In the genomic region with DNA sequence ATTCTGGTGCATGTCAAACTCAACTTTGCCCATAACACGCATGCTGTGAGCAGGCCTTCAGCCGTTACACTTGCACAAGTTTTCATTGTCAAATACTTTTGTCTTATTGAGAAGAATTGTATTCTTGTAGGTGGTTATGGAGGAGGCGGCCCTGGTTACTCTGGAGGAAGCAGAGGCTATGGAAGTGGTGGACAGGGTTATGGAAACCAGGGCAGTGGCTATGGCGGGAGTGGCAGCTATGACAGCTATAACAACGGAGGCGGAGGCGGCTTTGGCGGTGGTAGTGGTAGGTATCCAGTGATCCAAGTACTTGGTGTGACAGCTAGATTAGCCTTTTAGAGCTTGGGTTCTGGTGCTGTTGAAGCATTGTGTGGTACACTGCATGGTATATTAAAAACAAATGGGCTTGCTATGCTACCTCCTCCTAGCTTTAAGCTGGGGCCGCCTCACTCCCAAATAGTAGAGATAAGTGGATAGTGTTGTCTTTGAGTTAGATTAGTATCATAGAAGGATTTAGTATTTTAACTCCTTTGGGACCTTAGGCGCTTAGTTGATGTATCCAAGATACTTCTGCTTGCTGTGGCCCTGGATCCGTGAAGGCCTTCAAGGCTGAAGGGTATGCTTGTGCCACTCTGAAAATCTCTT, we compare ENCODE assay signal across 1 cellular context.
TF ChIP-seq lines count a peak whose summit lies in the region.

No MANE protein-coding gene starts in this region.

TF ChIP-seq in A549, 52 proteins besides CTCF, POLR2A, EP300 and RAD21:
- peak; percentile 86; the same call in 1 of the 2 replicates for TF ChIP-seq FOSB (CRISPR knock-in tag; IDR thresholded peaks at IDR 0.05)
- no peak for TF ChIP-seq FOSL2 (IDR thresholded peaks at IDR 0.05)
- TF ChIP-seq FOSL2 (CRISPR knock-in tag; IDR thresholded peaks at IDR 0.05) = no peak
- peak in 1 of 2 experiments; percentile 11; a peak in 2 of 5 replicates for TF ChIP-seq JUN (IDR thresholded peaks at IDR 0.05)
- TF ChIP-seq TFCP2L1 (CRISPR knock-in tag; IDR thresholded peaks at IDR 0.05) = peak; percentile 81
- no peak for TF ChIP-seq ESRRA (IDR thresholded peaks at IDR 0.05; ENCODE audit: borderline replicate concordance, low read length)
- TF ChIP-seq, protein P1, sequence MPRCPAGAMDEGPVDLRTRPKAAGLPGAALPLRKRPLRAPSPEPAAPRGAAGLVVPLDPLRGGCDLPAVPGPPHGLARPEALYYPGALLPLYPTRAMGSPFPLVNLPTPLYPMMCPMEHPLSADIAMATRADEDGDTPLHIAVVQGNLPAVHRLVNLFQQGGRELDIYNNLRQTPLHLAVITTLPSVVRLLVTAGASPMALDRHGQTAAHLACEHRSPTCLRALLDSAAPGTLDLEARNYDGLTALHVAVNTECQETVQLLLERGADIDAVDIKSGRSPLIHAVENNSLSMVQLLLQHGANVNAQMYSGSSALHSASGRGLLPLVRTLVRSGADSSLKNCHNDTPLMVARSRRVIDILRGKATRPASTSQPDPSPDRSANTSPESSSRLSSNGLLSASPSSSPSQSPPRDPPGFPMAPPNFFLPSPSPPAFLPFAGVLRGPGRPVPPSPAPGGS (IDR thresholded peaks at IDR 0.05) = no peak
- no peak for TF ChIP-seq NR3C1 (IDR thresholded peaks at IDR 0.05)
- TF ChIP-seq HOXA7 (CRISPR knock-in tag; IDR thresholded peaks at IDR 0.05) = peak; percentile 81; the same call in 1 of the 2 replicates
- TF ChIP-seq, protein P2, sequence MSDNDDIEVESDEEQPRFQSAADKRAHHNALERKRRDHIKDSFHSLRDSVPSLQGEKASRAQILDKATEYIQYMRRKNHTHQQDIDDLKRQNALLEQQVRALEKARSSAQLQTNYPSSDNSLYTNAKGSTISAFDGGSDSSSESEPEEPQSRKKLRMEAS (IDR thresholded peaks at IDR 0.05) = no peak
- TF ChIP-seq TP53 (CRISPR knock-in tag; IDR thresholded peaks at IDR 0.05) = peak; percentile 19; the same call in 1 of the 2 replicates
- TF ChIP-seq KDM1A (IDR thresholded peaks at IDR 0.05; ENCODE audit: low read depth) = no peak
